In genomic region chr1:219312967-219313366, GRCh38 we compare ENCODE assay signal across 18 cellular contexts.
DNase-seq lines count a peak whose midpoint lies in the region; ATAC-seq and TF ChIP-seq lines count a peak whose summit lies in the region.
"Had no signal": no experiment of that assay in that cellular context is flagged by ENCODE, and none has a peak within 500 bp of the region (broad histone marks: within the 10 kb centered on the region; RNA-seq: fewer than 3 reads in every experiment).

No MANE protein-coding gene starts in this region.

- no peak overlapping the region for H3K4me3 ChIP-seq in testis
- H3K4me3 ChIP-seq: adrenal gland, heart right ventricle had no signal

- H3K27me3 Mint-ChIP-seq in T-helper 17 cell: no peaks in the 10 kb centered on the region
- H3K27me3 Mint-ChIP-seq: CD4-positive, CD25-positive, alpha-beta regulatory T cell had no signal

- ATAC-seq in GM19452 (IDR thresholded peaks at IDR 0.05; ENCODE audit: unreplicated experiment): no peak
- ATAC-seq in T-helper 17 cell: no peak
- ATAC-seq: activated T-cell treated with anti-CD3 and anti-CD28 coated beads, Interleukin-2, amount 50 U/mL, for 72 hours had no signal

- no peak for TF ChIP-seq POLR2A in testis (IDR thresholded peaks at IDR 0.05)

- no peak overlapping the region for H3K4me3 Mint-ChIP-seq in T-helper 17 cell
- H3K4me3 Mint-ChIP-seq: activated T-cell treated with anti-CD3 and anti-CD28 coated beads, Interleukin-2, amount 50 U/mL, for 72 hours; CD4-positive, CD25-positive, alpha-beta regulatory T cell; T-helper 2 cell treated with Interferon-gamma antibody and Interleukin-4, amounts not matched to agents 5 μg/mL and 100 μg/mL, for 36 hours had no signal

- peaks cover 4% of the 10 kb centered on the region for H3K36me3 Mint-ChIP-seq in T-helper 17 cell (ENCODE audit: low read depth)
- H3K36me3 Mint-ChIP-seq: CD4-positive, CD25-positive, alpha-beta regulatory T cell had no signal

- H3K27ac ChIP-seq in testis: no peak overlapping the region
- H3K27ac ChIP-seq: adrenal gland, heart right ventricle had no signal

- WGBS in testis, 2 donors: 57 to 58% methylated on average over 3 of the region's 3 CpGs

- DNase-seq in Daoy (ENCODE audit: low read depth) (peak; percentile 58), M059J (ENCODE audit: low read depth) (peak; percentile 88), dermis blood vessel endothelial cell (peak; percentile 40), non-pigmented ciliary epithelial cell (ENCODE audit: low read depth) (peak; percentile 65), testis (no peak), T-helper 17 cell (no peak)
- no peak for DNase-seq in effector CD4-positive, alpha-beta T cell
- DNase-seq: activated CD4-positive, alpha-beta T cell treated with anti-CD3 and anti-CD28 coated beads, Interleukin-2, amount 50 U/mL, for 1 hour; activated T-cell treated with anti-CD3 and anti-CD28 coated beads, Interleukin-2, amount 50 U/mL, for 72 hours; CD4-positive, CD25-positive, alpha-beta regulatory T cell; GDM1; heart right ventricle; NCI-H146; NCI-H524; small intestine had no signal

- H3K27ac Mint-ChIP-seq in T-helper 17 cell: no peak overlapping the region
- H3K27ac Mint-ChIP-seq: activated T-cell treated with anti-CD3 and anti-CD28 coated beads, Interleukin-2, amount 50 U/mL, for 72 hours; CD4-positive, CD25-positive, alpha-beta regulatory T cell; T-helper 2 cell treated with Interferon-gamma antibody and Interleukin-4, amounts not matched to agents 5 μg/mL and 100 μg/mL, for 36 hours had no signal

- H3K9me3 ChIP-seq in testis: no peaks in the 10 kb centered on the region
- H3K9me3 ChIP-seq in T-helper 17 cell (ENCODE audit: control insufficient read depth, low read length, poor library complexity, severe bottlenecking): no peaks in the 10 kb centered on the region
- H3K9me3 ChIP-seq: adrenal gland had no signal

- H3K4me1 Mint-ChIP-seq in T-helper 17 cell: no peaks in the 10 kb centered on the region
- H3K4me1 Mint-ChIP-seq: CD4-positive, CD25-positive, alpha-beta regulatory T cell had no signal

- H3K4me1 ChIP-seq in testis: no peaks in the 10 kb centered on the region

- H3K27me3 ChIP-seq in testis: no peaks in the 10 kb centered on the region
- H3K27me3 ChIP-seq: adrenal gland, heart right ventricle had no signal

- TF ChIP-seq CTCF in testis (IDR thresholded peaks at IDR 0.05): no peak

- no peaks in the 10 kb centered on the region for H3K36me3 ChIP-seq in testis (ENCODE audit: low read depth, missing control alignments)
- H3K36me3 ChIP-seq: adrenal gland, heart right ventricle had no signal

- intact Hi-C loops in testis (cut with DNase I; ENCODE audit: low total_unique reads): no loop called here

Comparison
In these comparisons a context has a peak if more than half of its experiments do, and no peak if none do; other contexts are left out.
1. DNase-seq: peak in Daoy (single experiment), M059J (single experiment), dermis blood vessel endothelial cell (single experiment) and non-pigmented ciliary epithelial cell (single experiment); none in effector CD4-positive, alpha-beta T cell (single experiment), testis (single experiment) and T-helper 17 cell (0 of 3).